14 cellular contexts compared by ENCODE assay signal in genomic region chr13:36966404-36966803, GRCh38. TPM values are rescaled to one million over a fixed set of nuclear protein-coding genes. Genes with fewer than 3 reads are reported as not detected.
DNase-seq lines count a peak whose midpoint lies in the region; FAIRE-seq and TF ChIP-seq lines count a peak whose summit lies in the region.
"Had no signal": no experiment of that assay in that cellular context is flagged by ENCODE, and none has a peak within 500 bp of the region (broad histone marks: within the 10 kb centered on the region; RNA-seq: fewer than 3 reads in every experiment).

No MANE protein-coding gene starts in this region.

- peak overlapping the region; percentile 80 for H3K4me2 ChIP-seq in mammary epithelial cell (ENCODE audit: insufficient read depth, low read depth, low read length)

- H3K4me1 ChIP-seq in ACC112 (ENCODE audit: control insufficient read depth, insufficient read depth, low read length, unreplicated experiment) (peaks cover 9% of the 10 kb centered on the region), mammary epithelial cell (ENCODE audit: insufficient read depth, low read length) (peaks cover 18% of the 10 kb centered on the region)

- H4K20me1 ChIP-seq in mammary epithelial cell (ENCODE audit: insufficient read depth, low read length) = no peaks in the 10 kb centered on the region

- H2AFZ ChIP-seq in ACC112 (ENCODE audit: low read length, unreplicated experiment) (no peak overlapping the region), mammary epithelial cell (ENCODE audit: low read depth, low read length) (no peak overlapping the region)

- CTCF ChIA-PET in mammary epithelial cell (lab: Charles Lee; ENCODE audit: low non-redundant PET) = no interaction called here

- in situ Hi-C loops in mammary epithelial cell (cut with MboI; ENCODE audit: low sequenced_read_pairs in 2 of 2) = no loop called here

- H3K36me3 ChIP-seq in ACC112 (ENCODE audit: insufficient read depth, low read length) (peaks cover 20% of the 10 kb centered on the region), mammary epithelial cell (ENCODE audit: insufficient read depth, low read length) (peaks cover 15% of the 10 kb centered on the region)

- H3K79me2 ChIP-seq in ACC112 (ENCODE audit: control insufficient read depth, insufficient read depth, low read length, unreplicated experiment) (no peaks in the 10 kb centered on the region), mammary epithelial cell (ENCODE audit: insufficient read depth, low read length) (no peaks in the 10 kb centered on the region)

- H3K4me3 ChIP-seq in ACC112 (ENCODE audit: low read depth, low read length) (no peak overlapping the region), mammary epithelial cell (replicated peaks in 1 of 3; ENCODE audit: insufficient read depth in 1 of 3, low read depth in 2 of 3, low read length in 3 of 3) (no peak overlapping the region)

- no peak overlapping the region for H3K9ac ChIP-seq in mammary epithelial cell (ENCODE audit: insufficient read depth, low read length)

- no peak for TF ChIP-seq CTCF in mammary epithelial cell (conservative IDR thresholded peaks at IDR 0.05 in 1 of 2, IDR thresholded peaks at IDR 0.05 in 1 of 2; ENCODE audit: extremely low read depth in 1 of 2, insufficient read depth in 1 of 2, low read depth in 1 of 2, low read length in 2 of 2)

- H3K27ac ChIP-seq in ACC112 (ENCODE audit: low read depth, low read length) (peak overlapping the region; percentile 78), mammary epithelial cell (ENCODE audit: insufficient read depth, low read depth, low read length) (peak overlapping the region; percentile 69)

- intact Hi-C loops in mammary epithelial cell (cut with micrococcal nuclease) = loop anchor here (5.0 kb wide), 1 partner anchor 109 kb away; no protein-coding TSS in a partner anchor

- H3K27me3 ChIP-seq in ACC112 (ENCODE audit: insufficient read depth, low read length) (no peaks in the 10 kb centered on the region), mammary epithelial cell (ENCODE audit: insufficient read depth, low read length) (no peaks in the 10 kb centered on the region)

- H3K9me3 ChIP-seq in mammary epithelial cell (replicated peaks; ENCODE audit: insufficient read depth, low read length) = no peaks in the 10 kb centered on the region

- 93% methylated on average over 4 of the region's 4 CpGs for WGBS in mammary epithelial cell (ENCODE audit: low coverage, missing lambda C conversion rate)

- FAIRE-seq in RCC 7860 (lab: Jason Lieb, UNC) = peak; percentile 78
- FAIRE-seq: GM18507 had no signal

- DNase-seq in RCC 7860 (ENCODE audit: low spot score) (no peak), mammary epithelial cell (no peak), left kidney (ENCODE audit: low read depth, low spot score) (peak; percentile 4), NCI-H526 (lab: John Stamatoyannopoulos, UW) (no peak), LoVo (ENCODE audit: low spot score) (no peak), RKO (ENCODE audit: low spot score) (no peak)
- DNase-seq in stimulated activated CD4-positive, alpha-beta T cell treated with anti-CD3 and anti-CD28 coated beads, Interleukin-4, amount 100 ng/mL, for 4 hours = no peak
- DNase-seq: COR-L47, NCI-H1092, NCI-H1694, Right ventricle myocardium superior had no signal

- no TSS peak for BruUV-seq in mammary epithelial cell (replicated peaks; lab: Mats Ljungman, UMichigan)

- dilution Hi-C loops in mammary epithelial cell (cut with HindIII; ENCODE audit: low sequenced_read_pairs) = no loop called here

RNA-seq across cellular contexts. Expression of gene ALG5, which starts 32.7 kb away (rescaled TPM):
- total RNA-seq in mammary epithelial cell = 10 to 100 TPM; 27.7 to 37.5 TPM
- polyA plus RNA-seq in mammary epithelial cell = 29.4 TPM
- polyA minus RNA-seq in mammary epithelial cell = 15.6 TPM

RNA-seq across cellular contexts. Expression of gene EXOSC8, which starts 34.2 kb away (rescaled TPM):
- total RNA-seq in mammary epithelial cell = 10 to 100 TPM; 34.0 to 76.5 TPM
- 39.4 TPM for polyA plus RNA-seq in mammary epithelial cell
- 30.4 TPM for polyA minus RNA-seq in mammary epithelial cell

RNA-seq across cellular contexts. Expression of gene SMAD9, which starts 46.4 kb away (rescaled TPM):
- 1 to 10 TPM; 1.0 to 1.2 TPM for total RNA-seq in mammary epithelial cell
- polyA plus RNA-seq in mammary epithelial cell = 0.16 TPM
- polyA minus RNA-seq in mammary epithelial cell = 1.3 TPM
- polyA plus RNA-seq: CD14-positive monocyte had no signal
